30 cellular contexts compared by ENCODE assay signal in the genomic region with DNA sequence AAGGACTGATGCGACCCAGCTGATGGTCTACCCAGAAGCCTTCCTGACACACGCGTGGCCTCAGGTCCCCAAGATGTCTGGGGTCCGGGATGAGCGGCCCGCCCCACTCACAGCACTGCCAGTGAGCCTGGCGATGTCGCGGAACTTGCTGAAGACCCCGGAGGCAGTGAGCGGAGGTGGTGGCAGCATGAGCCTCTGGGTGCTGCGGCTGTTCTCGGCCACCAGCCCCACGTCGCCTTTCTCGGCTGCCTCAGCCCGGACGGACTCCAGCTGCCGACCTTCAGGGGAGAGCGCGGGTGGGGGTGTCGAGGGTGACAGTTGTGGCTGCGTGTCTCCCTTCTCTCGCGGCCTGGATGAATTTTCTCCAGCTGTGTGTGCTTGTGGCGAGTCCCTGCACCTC.
"Had no signal": no experiment of that assay in that cellular context is flagged by ENCODE, and none has a peak within 500 bp of the region (broad histone marks: within the 10 kb centered on the region; RNA-seq: fewer than 3 reads in every experiment).

No MANE protein-coding gene starts in this region.

- H3K9me3 Mint-ChIP-seq: naive B cell; naive thymus-derived CD8-positive, alpha-beta T cell; natural killer cell treated with Interleukin-12 subunit alpha and Interleukin-12 subunit beta and Interleukin-15 and Interleukin-18, amount 100 ng/mL, for 72 hours; nephron progenitor cell; neural crest cell; stimulated activated naive B cell treated with anti-CD40 and anti-IgM and Interleukin-4, amounts not matched to agents 10 μg/mL and 1 μg/mL and 100 μg/mL, for 72 hours had no signal

- ATAC-seq: naive thymus-derived CD8-positive, alpha-beta T cell; natural killer cell treated with Interleukin-12 subunit alpha and Interleukin-12 subunit beta and Interleukin-15 and Interleukin-18, amount 100 ng/mL, for 72 hours; psoas muscle; right cardiac atrium; sciatic nerve; stimulated activated naive B cell treated with anti-CD40 and anti-IgM and Interleukin-4, amounts not matched to agents 10 μg/mL and 1 μg/mL and 100 μg/mL, for 72 hours had no signal

- H3K4me3 ChIP-seq: ovary, psoas muscle, skin epidermis, smooth muscle cell, spleen, stomach, thoracic aorta, thyroid gland, tibial nerve, upper lobe of left lung, vagina had no signal

- H3K27me3 ChIP-seq: ovary, spleen, stomach, thyroid gland, tibial nerve, upper lobe of left lung, vagina had no signal

- H3K27ac Mint-ChIP-seq: naive B cell; natural killer cell treated with Interleukin-12 subunit alpha and Interleukin-12 subunit beta and Interleukin-15 and Interleukin-18, amount 100 ng/mL, for 72 hours; progenitor cell of endocrine pancreas had no signal

- H3K27ac ChIP-seq: ovary, parathyroid adenoma, psoas muscle, skin epidermis, spleen, stomach, thoracic aorta, thyroid gland, tibial nerve, upper lobe of left lung, vagina had no signal

- DNase-seq: naive B cell; naive thymus-derived CD8-positive, alpha-beta T cell; nephron progenitor cell; occipital lobe; ovary; posterior cingulate gyrus; psoas muscle; spleen; stimulated activated CD4-positive, alpha-beta T cell treated with anti-CD3 and anti-CD28 coated beads, Interleukin-12 subunit alpha, Interleukin-12 subunit beta, amount 100 ng/mL, for 4 hours; stimulated activated CD4-positive, alpha-beta T cell treated with anti-CD3 and anti-CD28 coated beads, Interleukin-1b, Interleukin-23, amount 100 ng/mL, for 48 hours; stimulated activated CD4-positive, alpha-beta T cell treated with anti-CD3 and anti-CD28 coated beads, Interleukin-4, amount 100 ng/mL, for 1 hour; stimulated activated CD4-positive, alpha-beta T cell treated with anti-CD3 and anti-CD28 coated beads, Interleukin-4, amount 100 ng/mL, for 4 hours; stimulated activated CD8-positive, alpha-beta memory T cell treated with anti-CD3 and anti-CD28 coated beads, Interleukin-4, amount 100 ng/mL, for 48 hours; stimulated activated naive B cell treated with anti-CD40 and anti-IgM and Interleukin-4, amounts not matched to agents 10 μg/mL and 1 μg/mL and 100 μg/mL, for 72 hours; stimulated activated naive CD4-positive, alpha-beta T cell treated with Interleukin-2 at 50 U/mL for 16 hours; stomach; thyroid gland; trophoblast cell had no signal

- H3K4me2 ChIP-seq: smooth muscle cell had no signal

- H3K4me1 Mint-ChIP-seq: naive thymus-derived CD8-positive, alpha-beta T cell; nephron progenitor cell; neural crest cell; stimulated activated naive B cell treated with anti-CD40 and anti-IgM and Interleukin-4, amounts not matched to agents 10 μg/mL and 1 μg/mL and 100 μg/mL, for 72 hours had no signal

- H3K9ac ChIP-seq: parathyroid adenoma had no signal

- H2AFZ ChIP-seq: parathyroid adenoma had no signal

- H3K4me3 Mint-ChIP-seq: naive B cell; naive thymus-derived CD8-positive, alpha-beta T cell; natural killer cell treated with Interleukin-12 subunit alpha and Interleukin-12 subunit beta and Interleukin-15 and Interleukin-18, amount 100 ng/mL, for 72 hours; nephron progenitor cell; neural crest cell; stimulated activated naive B cell treated with anti-CD40 and anti-IgM and Interleukin-4, amounts not matched to agents 10 μg/mL and 1 μg/mL and 100 μg/mL, for 72 hours had no signal

- H3K36me3 ChIP-seq: ovary, thoracic aorta, thyroid gland, vagina had no signal

- H3K9me3 ChIP-seq: ovary, psoas muscle, spleen, stomach, thoracic aorta, thyroid gland, tibial nerve, upper lobe of left lung, vagina had no signal

- H3K36me3 Mint-ChIP-seq: natural killer cell treated with Interleukin-12 subunit alpha and Interleukin-12 subunit beta and Interleukin-15 and Interleukin-18, amount 100 ng/mL, for 72 hours had no signal

- H3K4me1 ChIP-seq: parathyroid adenoma, psoas muscle, spleen, stomach, thyroid gland, tibial nerve, upper lobe of left lung, vagina had no signal

- H3K27me3 Mint-ChIP-seq: naive B cell; naive thymus-derived CD8-positive, alpha-beta T cell; natural killer cell treated with Interleukin-12 subunit alpha and Interleukin-12 subunit beta and Interleukin-15 and Interleukin-18, amount 100 ng/mL, for 72 hours; progenitor cell of endocrine pancreas; stimulated activated naive B cell treated with anti-CD40 and anti-IgM and Interleukin-4, amounts not matched to agents 10 μg/mL and 1 μg/mL and 100 μg/mL, for 72 hours had no signal
